ENCODE assay signal across 15 cellular contexts in the genomic region with DNA sequence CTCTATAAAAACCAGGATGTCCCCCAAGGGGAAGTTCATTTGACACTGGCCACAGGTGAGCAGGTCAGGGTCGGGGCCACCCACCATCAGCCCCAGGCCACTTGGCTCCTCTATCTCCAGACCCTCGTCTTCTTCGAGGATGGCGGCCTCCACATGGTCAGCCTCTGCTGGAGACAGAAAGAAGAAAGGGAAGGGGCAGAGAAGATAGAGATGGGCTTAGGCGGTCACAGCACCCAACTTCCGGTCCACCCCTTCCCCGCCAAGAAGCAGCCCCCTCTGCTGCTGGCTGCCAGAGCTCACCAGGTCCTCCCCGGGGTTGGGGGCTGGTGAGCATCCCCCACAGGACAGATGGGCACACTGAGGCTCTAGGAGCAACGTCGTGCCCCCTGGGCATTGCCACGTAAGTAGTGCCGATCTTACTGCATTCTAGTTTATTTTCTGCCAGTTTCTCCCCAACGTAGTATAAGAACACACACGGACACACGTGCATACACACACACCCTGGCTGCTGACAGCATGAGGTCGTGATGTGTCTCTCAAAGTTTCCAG. TPM values are rescaled to one million over a fixed set of nuclear protein-coding genes. Genes with fewer than 3 reads are reported as not detected.
A peak's percentile ranks its signal among the peaks of the same experiment; 100 is the strongest.
DNase-seq lines count a peak whose midpoint lies in the region; ATAC-seq and TF ChIP-seq lines count a peak whose summit lies in the region.
"Had no signal": no experiment of that assay in that cellular context is flagged by ENCODE, and none has a peak within 500 bp of the region (broad histone marks: within the 10 kb centered on the region; RNA-seq: fewer than 3 reads in every experiment).

No MANE protein-coding gene starts in this region.

- H3K27me3 ChIP-seq in CD4-positive, alpha-beta T cell (ENCODE audit: control insufficient read depth, insufficient read depth, low read length) = no peaks in the 10 kb centered on the region
- H3K27me3 ChIP-seq in NT2/D1 (ENCODE audit: insufficient read depth, insufficient read length) (no peaks in the 10 kb centered on the region), prostate gland (replicated peaks; ENCODE audit: insufficient read depth) (peaks cover 18% of the 10 kb centered on the region)
- H3K27me3 ChIP-seq: thyroid gland had no signal

- H3K4me1 ChIP-seq in NT2/D1 (ENCODE audit: insufficient read depth, insufficient read length) (peaks cover 9% of the 10 kb centered on the region), prostate gland (replicated peaks) (no peaks in the 10 kb centered on the region)
- H3K4me1 ChIP-seq: gastroesophageal sphincter had no signal

- H3K4me1 Mint-ChIP-seq in CD4-positive, alpha-beta T cell (ENCODE audit: low read depth) = peaks cover 99% of the 10 kb centered on the region
- H3K4me1 Mint-ChIP-seq in activated naive CD4-positive, alpha-beta T cell treated with anti-CD3 and anti-CD28 coated beads, Interleukin-2, amount 50 U/mL, for 24 hours = peaks cover 95% of the 10 kb centered on the region
- H3K4me1 Mint-ChIP-seq in mesothelial cell of epicardium = peaks cover 72% of the 10 kb centered on the region

- POLR2A ChIA-PET in CD4-positive, alpha-beta T cell (lab: Charles Lee) = interaction anchor here (64.5 to 83.0 kb wide), 2 partner anchors 14 to 40 kb away, joined by 4389 read pairs; a partner anchor contains a TSS

- no peaks in the 10 kb centered on the region for H3K27me3 Mint-ChIP-seq in CD4-positive, alpha-beta T cell
- H3K27me3 Mint-ChIP-seq in activated naive CD4-positive, alpha-beta T cell treated with anti-CD3 and anti-CD28 coated beads, Interleukin-2, amount 50 U/mL, for 24 hours = no peaks in the 10 kb centered on the region
- peaks cover under 1% of the 10 kb centered on the region for H3K27me3 Mint-ChIP-seq in mesothelial cell of epicardium (ENCODE audit: low read depth)

- CTCF ChIA-PET in CD4-positive, alpha-beta T cell (lab: Charles Lee) = interaction anchor here (0.6 to 1.5 kb wide), 2 partner anchors 17 to 43 kb away, joined by 3 read pairs; no protein-coding TSS in a partner anchor

- intact Hi-C loops in CD4-positive, alpha-beta T cell (cut with DNase I, micrococcal nuclease) = loop anchor here in 1 of 2 experiments (2.0 kb wide), 1 partner anchor 17 kb away; no protein-coding TSS in a partner anchor
- intact Hi-C loops in Right ventricle myocardium superior (cut with DNase I) (no loop called here), prostate gland (cut with DNase I) (no loop called here)

- peak in 3 of 10 experiments; percentile 23 to 43 (median 34) for DNase-seq in CD4-positive, alpha-beta T cell
- no peak for DNase-seq in NT2/D1 (ENCODE audit: low read depth, low spot score)
- DNase-seq in mesothelial cell of epicardium (ENCODE audit: low spot score in 2 of 2, unreplicated experiment in 2 of 2) = no peak
- no peak for DNase-seq in Right ventricle myocardium superior
- DNase-seq in hepatic stellate cell (ENCODE audit: low spot score) = no peak
- no peak for DNase-seq in activated gamma-delta T cell (lab: John Stamatoyannopoulos, UW)
- no peak for DNase-seq in prostate gland (ENCODE audit: low spot score)
- DNase-seq: central memory CD4-positive, alpha-beta T cell; IMR-90; NCI-H1092; NCI-H345 had no signal

- peak overlapping the region; percentile 99 for H3K27ac Mint-ChIP-seq in CD4-positive, alpha-beta T cell
- peak overlapping the region; percentile 98 for H3K27ac Mint-ChIP-seq in activated naive CD4-positive, alpha-beta T cell treated with anti-CD3 and anti-CD28 coated beads, Interleukin-2, amount 50 U/mL, for 24 hours
- H3K27ac Mint-ChIP-seq in mesothelial cell of epicardium = peak overlapping the region; percentile 96

- H3K36me3 ChIP-seq in NT2/D1 (ENCODE audit: insufficient read depth, insufficient read length, low read length) = no peaks in the 10 kb centered on the region
- no peaks in the 10 kb centered on the region for H3K36me3 ChIP-seq in prostate gland
- H3K36me3 ChIP-seq: gastroesophageal sphincter, HAP-1, thyroid gland had no signal

- H3K36me3 Mint-ChIP-seq in CD4-positive, alpha-beta T cell (ENCODE audit: low read depth) = peaks cover 100% of the 10 kb centered on the region
- peaks cover 7% of the 10 kb centered on the region for H3K36me3 Mint-ChIP-seq in activated naive CD4-positive, alpha-beta T cell treated with anti-CD3 and anti-CD28 coated beads, Interleukin-2, amount 50 U/mL, for 24 hours
- no peaks in the 10 kb centered on the region for H3K36me3 Mint-ChIP-seq in mesothelial cell of epicardium

- no peaks in the 10 kb centered on the region for H3K9me3 Mint-ChIP-seq in CD4-positive, alpha-beta T cell
- H3K9me3 Mint-ChIP-seq in activated naive CD4-positive, alpha-beta T cell treated with anti-CD3 and anti-CD28 coated beads, Interleukin-2, amount 50 U/mL, for 24 hours = no peaks in the 10 kb centered on the region
- no peaks in the 10 kb centered on the region for H3K9me3 Mint-ChIP-seq in mesothelial cell of epicardium

- H3K4me3 ChIP-seq in NT2/D1 (ENCODE audit: insufficient read length, low read depth) (no peak overlapping the region), prostate gland (no peak overlapping the region)
- H3K4me3 ChIP-seq: gastroesophageal sphincter, HAP-1, thyroid gland had no signal

- 72% methylated on average over 16 of the region's 16 CpGs for WGBS in prostate gland

- peak overlapping the region; percentile 100 for H3K4me3 Mint-ChIP-seq in CD4-positive, alpha-beta T cell
- peak overlapping the region; percentile 94 for H3K4me3 Mint-ChIP-seq in activated naive CD4-positive, alpha-beta T cell treated with anti-CD3 and anti-CD28 coated beads, Interleukin-2, amount 50 U/mL, for 24 hours
- no peak overlapping the region for H3K4me3 Mint-ChIP-seq in mesothelial cell of epicardium

- H3K9ac ChIP-seq in NT2/D1 (ENCODE audit: insufficient read length, low read depth) = peak overlapping the region; percentile 9

- H3K27ac ChIP-seq in CD4-positive, alpha-beta T cell (ENCODE audit: low read depth, low read length) = peak overlapping the region; percentile 97
- no peak overlapping the region for H3K27ac ChIP-seq in prostate gland
- H3K27ac ChIP-seq: gastroesophageal sphincter had no signal

- ATAC-seq in CD4-positive, alpha-beta T cell (ENCODE audit: poor library complexity) = no peak
- no peak for ATAC-seq in Right ventricle myocardium superior (ENCODE audit: poor library complexity)
- ATAC-seq: gastroesophageal sphincter had no signal

- TF ChIP-seq POLR2A in prostate gland (IDR thresholded peaks at IDR 0.05) = no peak

- no peak for TF ChIP-seq CTCF in CD4-positive, alpha-beta T cell (IDR thresholded peaks at IDR 0.05)
- no peak for TF ChIP-seq CTCF in mesothelial cell of epicardium (IDR thresholded peaks at IDR 0.05; ENCODE audit: unreplicated experiment)
- no peak for TF ChIP-seq CTCF in prostate gland (IDR thresholded peaks at IDR 0.05)

- H3K9me3 ChIP-seq in CD4-positive, alpha-beta T cell (ENCODE audit: control insufficient read depth, low read length) = no peaks in the 10 kb centered on the region
- no peaks in the 10 kb centered on the region for H3K9me3 ChIP-seq in NT2/D1 (ENCODE audit: insufficient read depth, low read length)
- no peaks in the 10 kb centered on the region for H3K9me3 ChIP-seq in prostate gland
- H3K9me3 ChIP-seq: gastroesophageal sphincter, HAP-1, thyroid gland had no signal

RNA-seq across cellular contexts. Expression of a gene that starts 14.2 kb away (rescaled TPM):
- 100 to 1,000 TPM; 244 to 254 TPM for total RNA-seq in CD4-positive, alpha-beta T cell
- total RNA-seq in mesothelial cell of epicardium = 11.6 to 12.3 TPM (median 11.8 TPM) in 3 replicates
- total RNA-seq in Right ventricle myocardium superior = 0.08 TPM
- total RNA-seq in prostate gland = 1 to 10 TPM; 2.8 to 5.4 TPM

Comparison
In these comparisons a context has a peak if more than half of its experiments do, and no peak if none do; other contexts are left out.
1. RNA of a gene that starts 14.2 kb away (total RNA-seq): 244 to 254 TPM in CD4-positive, alpha-beta T cell; 11.6 to 12.3 TPM in mesothelial cell of epicardium, 2.8 to 5.4 TPM in prostate gland and 0.08 TPM in Right ventricle myocardium superior (single experiment); every median in the first group is over 10 times any median in the second.
2. Peak in every context shown above with its lines, with median percentiles within 50 percentile points of each other: H3K27ac Mint-ChIP-seq.